ENCODE assay signal across 8 cellular contexts in genomic region chr12:9447791-9448614, GRCh38.
DNase-seq lines count a peak whose midpoint lies in the region; ATAC-seq and TF ChIP-seq lines count a peak whose summit lies in the region.
"Not testable (repeated sequence)": the region's sequence is repeated elsewhere in the genome, so short reads cannot be mapped to it uniquely, and the experiment has no call there.

No MANE protein-coding gene starts in this region.

- not testable (repeated sequence) for H3K4me1 ChIP-seq in adipocyte (ENCODE audit: control insufficient read depth, insufficient read depth, low read length); prostate gland (replicated peaks); upper lobe of right lung

- not testable (repeated sequence) for H3K36me3 ChIP-seq in adipocyte (ENCODE audit: control insufficient read depth, insufficient read depth, low read length, severe bottlenecking); prostate gland; upper lobe of right lung

- H3K4me3 ChIP-seq in adipocyte (ENCODE audit: low read length) (peak overlapping the region; percentile 86), prostate gland (peak overlapping the region; percentile 39 to 49), upper lobe of right lung (peak overlapping the region; percentile 67)

- H3K9me3 ChIP-seq in adipocyte (ENCODE audit: control insufficient read depth, low read length); prostate gland; upper lobe of right lung: not testable (repeated sequence)

- peak overlapping the region; percentile 72 for H3K9ac ChIP-seq in adipocyte (ENCODE audit: low read length)

- peak in 1 of 4 experiments; percentile 23 for TF ChIP-seq CTCF in prostate gland (IDR thresholded peaks at IDR 0.05)
- not testable (repeated sequence) for TF ChIP-seq CTCF in upper lobe of right lung (IDR thresholded peaks at IDR 0.05)

- peak overlapping the region; percentile 61 to 70 for H3K27ac ChIP-seq in prostate gland
- not testable (repeated sequence) for H3K27ac ChIP-seq in upper lobe of right lung

- ATAC-seq in HG02840 (IDR thresholded peaks at IDR 0.05; ENCODE audit: low FRiP score, unreplicated experiment) = peak; percentile 72
- ATAC-seq in left ventricle myocardium superior = peak; percentile 98
- peak; percentile 94 for ATAC-seq in upper lobe of right lung

- TF ChIP-seq POLR2A in GM15510 (IDR thresholded peaks at IDR 0.05; ENCODE audit: borderline replicate concordance, extremely low read depth, insufficient read length) = peak; percentile 20
- peak; percentile 44 for TF ChIP-seq POLR2A in prostate gland (IDR thresholded peaks at IDR 0.05)

- intact Hi-C loops in left ventricle myocardium superior (cut with micrococcal nuclease); prostate gland (cut with DNase I); upper lobe of right lung (cut with DNase I): not testable (repeated sequence)

- 0% methylated on average over 44 of the region's 61 CpGs for WGBS in prostate gland

- DNase-seq in NCI-H1436 (lab: John Stamatoyannopoulos, UW) = peak; percentile 78
- DNase-seq in T follicular helper cell (ENCODE audit: low read depth) = peak; percentile 88
- DNase-seq in adipocyte (ENCODE audit: low read depth) = peak; percentile 87
- peak; percentile 94 for DNase-seq in left ventricle myocardium superior
- peak; percentile 86 for DNase-seq in prostate gland (ENCODE audit: low spot score)
- DNase-seq in upper lobe of right lung = peak; percentile 94

- H3K27me3 ChIP-seq in adipocyte (replicated peaks; ENCODE audit: control insufficient read depth, insufficient read depth, low read length); prostate gland (replicated peaks; ENCODE audit: insufficient read depth); upper lobe of right lung: not testable (repeated sequence)
